Comparison of ENCODE assay signal across 14 cellular contexts in genomic region chr3:61571516-61572336, GRCh38. TPM values are rescaled to one million over a fixed set of nuclear protein-coding genes. Genes with fewer than 3 reads are reported as not detected.
DNase-seq lines count a peak whose midpoint lies in the region; ATAC-seq and TF ChIP-seq lines count a peak whose summit lies in the region.
"Had no signal": no experiment of that assay in that cellular context is flagged by ENCODE, and none has a peak within 500 bp of the region (broad histone marks: within the 10 kb centered on the region; RNA-seq: fewer than 3 reads in every experiment).

No MANE protein-coding gene starts in this region.

- DNase-seq in ELR (ENCODE audit: low read depth) (peak; percentile 63), LHCN-M2 (ENCODE audit: low read depth) (peak; percentile 88), endodermal cell (peak; percentile 50), psoas muscle (peak; percentile 56 to 72), dorsolateral prefrontal cortex (no peak)
- DNase-seq in stimulated activated CD8-positive, alpha-beta memory T cell treated with anti-CD3 and anti-CD28 coated beads, Interleukin-4, amount 100 ng/mL, for 48 hours: no peak
- no peak for DNase-seq in activated T-cell treated with anti-CD3 and anti-CD28 coated beads, Interleukin-2, amount 50 U/mL, for 72 hours
- DNase-seq: activated naive CD4-positive, alpha-beta T cell treated with anti-CD3 and anti-CD28 coated beads, Interleukin-2, amount 50 U/mL, for 16 hours; substantia nigra; T-helper 9 cell had no signal

- WGBS in endodermal cell (ENCODE audit: insufficient coverage in 1 of 2, insufficient read length in 1 of 2), 2 experiments: 66 to 75% methylated on average over 2 to 5 of the region's 5 CpGs
- WGBS in psoas muscle, 3 donors: 61 to 73% (median 64%) methylated on average over 5 of the region's 5 CpGs

- H3K4me1 ChIP-seq in endodermal cell (ENCODE audit: control insufficient read depth, insufficient read depth, low read length) (no peaks in the 10 kb centered on the region), psoas muscle (peaks cover 18% of the 10 kb centered on the region)

- no peak overlapping the region for H3K4me3 Mint-ChIP-seq in endodermal cell
- no peak overlapping the region for H3K4me3 Mint-ChIP-seq in activated T-cell treated with anti-CD3 and anti-CD28 coated beads, Interleukin-2, amount 50 U/mL, for 72 hours
- H3K4me3 Mint-ChIP-seq: mesothelial cell of epicardium had no signal

- ATAC-seq in psoas muscle (peak in 2 of 4 donors; percentile 47 to 51), HG02610 (IDR thresholded peaks at IDR 0.05; ENCODE audit: unreplicated experiment) (no peak)
- no peak for ATAC-seq in activated T-cell treated with anti-CD3 and anti-CD28 coated beads, Interleukin-2, amount 50 U/mL, for 72 hours (replicated peaks in 1 of 2)
- ATAC-seq: HCT116, Panc1 had no signal

- peaks cover 19% of the 10 kb centered on the region for H3K36me3 Mint-ChIP-seq in endodermal cell (ENCODE audit: low read depth)
- no peaks in the 10 kb centered on the region for H3K36me3 Mint-ChIP-seq in activated T-cell treated with anti-CD3 and anti-CD28 coated beads, Interleukin-2, amount 50 U/mL, for 72 hours (ENCODE audit: insufficient read depth in 2 of 2)

- H3K4me3 ChIP-seq in endodermal cell (ENCODE audit: low read length): no peak overlapping the region
- H3K4me3 ChIP-seq in psoas muscle: no peak overlapping the region
- H3K4me3 ChIP-seq in dorsolateral prefrontal cortex: no peak overlapping the region

- no peaks in the 10 kb centered on the region for H3K27me3 ChIP-seq in endodermal cell (ENCODE audit: control insufficient read depth, insufficient read depth, low read length, poor library complexity, severe bottlenecking)
- H3K27me3 ChIP-seq in psoas muscle (ENCODE audit: insufficient read depth in 3 of 3, low read length in 2 of 3): no peaks in the 10 kb centered on the region
- H3K27me3 ChIP-seq in dorsolateral prefrontal cortex: no peaks in the 10 kb centered on the region

- H3K27me3 Mint-ChIP-seq in endodermal cell (ENCODE audit: insufficient read depth): no peaks in the 10 kb centered on the region
- H3K27me3 Mint-ChIP-seq in activated T-cell treated with anti-CD3 and anti-CD28 coated beads, Interleukin-2, amount 50 U/mL, for 72 hours (ENCODE audit: low read depth): peaks cover 26% of the 10 kb centered on the region

- H3K36me3 ChIP-seq in endodermal cell (ENCODE audit: control insufficient read depth, insufficient read depth, low read length) (peaks cover 5% of the 10 kb centered on the region), psoas muscle (ENCODE audit: insufficient read depth in 1 of 2, low read depth in 1 of 2) (no peaks in the 10 kb centered on the region)

- H3K9me3 Mint-ChIP-seq in endodermal cell: peaks cover 4% of the 10 kb centered on the region
- H3K9me3 Mint-ChIP-seq in activated T-cell treated with anti-CD3 and anti-CD28 coated beads, Interleukin-2, amount 50 U/mL, for 72 hours: peaks cover 0 to 3% of the 10 kb centered on the region in 2 donors

- no peak overlapping the region for H3K9ac ChIP-seq in endodermal cell (ENCODE audit: extremely low read depth, low read length, poor library complexity, severe bottlenecking)

- H3K27ac ChIP-seq in endodermal cell (ENCODE audit: low read depth, low read length) (no peak overlapping the region), psoas muscle (no peak overlapping the region), dorsolateral prefrontal cortex (no peak overlapping the region)

- TF ChIP-seq CTCF in endodermal cell (conservative IDR thresholded peaks at IDR 0.05): no peak
- TF ChIP-seq CTCF in psoas muscle (IDR thresholded peaks at IDR 0.05): no peak
- TF ChIP-seq CTCF in dorsolateral prefrontal cortex (IDR thresholded peaks at IDR 0.05 in 54 of 56, conservative IDR thresholded peaks at IDR 0.05 in 2 of 56; ENCODE audit: low read depth in 1 of 56, partially characterized antibody in 56 of 56): no peak

- H3K9me3 ChIP-seq in endodermal cell (ENCODE audit: control insufficient read depth, low read length) (peaks cover 11% of the 10 kb centered on the region), psoas muscle (no peaks in the 10 kb centered on the region)

- intact Hi-C loops in psoas muscle (cut with DNase I): no loop called here
- intact Hi-C loops in dorsolateral prefrontal cortex (cut with DNase I): no loop called here

- H3K4me1 Mint-ChIP-seq in endodermal cell: peaks cover 49% of the 10 kb centered on the region
- H3K4me1 Mint-ChIP-seq in activated T-cell treated with anti-CD3 and anti-CD28 coated beads, Interleukin-2, amount 50 U/mL, for 72 hours (ENCODE audit: low read depth): no peaks in the 10 kb centered on the region

- H3K27ac Mint-ChIP-seq in endodermal cell: peak overlapping the region; percentile 85
- H3K27ac Mint-ChIP-seq in activated T-cell treated with anti-CD3 and anti-CD28 coated beads, Interleukin-2, amount 50 U/mL, for 72 hours: no peak overlapping the region
- H3K27ac Mint-ChIP-seq: mesothelial cell of epicardium had no signal

RNA-seq across cellular contexts. Expression of gene PTPRG, which starts 10.4 kb away (rescaled TPM):
- 26.2 and 32.2 TPM in 2 replicates for total RNA-seq in LHCN-M2 (2014; rRNA removed)
- polyA plus RNA-seq in LHCN-M2 (2012): 9.3 TPM
- 100 to 1,000 TPM in 1 of 2 donors, 10 to 100 TPM in 1; 76.5 to 108 TPM for total RNA-seq in endodermal cell
- 49.7 TPM for polyA plus RNA-seq in endodermal cell (2013, experiment 1 of 2)
- polyA plus RNA-seq in endodermal cell (2013, experiment 2 of 2): 51.9 TPM
- 10 to 100 TPM; 12.6 to 29.5 (median 18.6) TPM for total RNA-seq in psoas muscle
- polyA plus RNA-seq in psoas muscle: 10 to 100 TPM in 1 of 3 donors, 1 to 10 TPM in 2; 4.5 to 10.8 (median 5.3) TPM
- total RNA-seq in dorsolateral prefrontal cortex: 10 to 100 TPM; 29.5 to 75.2 (median 50.6) TPM
- 1 to 10 TPM in 1 of 2 donors, under 1 TPM in 1; 0.31 to 1.3 TPM for total RNA-seq in activated T-cell treated with anti-CD3 and anti-CD28 coated beads, Interleukin-2, amount 50 U/mL, for 72 hours

Comparison
In these comparisons a context has a peak if more than half of its experiments do, and no peak if none do; other contexts are left out.
1. DNase-seq: peak in ELR (single experiment), LHCN-M2 (single experiment), endodermal cell (single experiment) and psoas muscle (2 of 2); none in dorsolateral prefrontal cortex (0 of 10), stimulated activated CD8-positive, alpha-beta memory T cell treated with anti-CD3 and anti-CD28 coated beads, Interleukin-4, amount 100 ng/mL, for 48 hours (single experiment) and activated T-cell treated with anti-CD3 and anti-CD28 coated beads, Interleukin-2, amount 50 U/mL, for 72 hours (0 of 2).
2. RNA of gene PTPRG, which starts 10.4 kb away (total RNA-seq): 76.5 to 108 TPM in endodermal cell, 29.5 to 75.2 TPM in dorsolateral prefrontal cortex, 26.2 to 32.2 TPM in LHCN-M2 and 12.6 to 29.5 TPM in psoas muscle; 0.31 to 1.3 TPM in activated T-cell treated with anti-CD3 and anti-CD28 coated beads, Interleukin-2, amount 50 U/mL, for 72 hours; every median in the first group is over 4 times any median in the second.